In genomic region chr7:157442993-157443831, GRCh38 we compare ENCODE assay signal across 19 cellular contexts.
A peak's percentile ranks its signal among the peaks of the same experiment; 100 is the strongest.
DNase-seq lines count a peak whose midpoint lies in the region; ATAC-seq, FAIRE-seq and TF ChIP-seq lines count a peak whose summit lies in the region.
"Had no signal": no experiment of that assay in that cellular context is flagged by ENCODE, and none has a peak within 500 bp of the region (broad histone marks: within the 10 kb centered on the region; RNA-seq: fewer than 3 reads in every experiment).

No MANE protein-coding gene starts in this region.

- no peak overlapping the region for H3K4me3 Mint-ChIP-seq in activated CD8-positive, alpha-beta memory T cell treated with anti-CD3 and anti-CD28 coated beads, Interleukin-2, amount 10 ng/mL, durations not matched to agents 7 days and 5 days
- H3K4me3 Mint-ChIP-seq in endothelial cell (ENCODE audit: unreplicated experiment), result peak overlapping the region; percentile 68
- H3K4me3 Mint-ChIP-seq: IgD-negative memory B cell had no signal

- H3K4me2 ChIP-seq in neuronal stem cell (ENCODE audit: insufficient read depth, low read length, poor library complexity, severe bottlenecking) (peak overlapping the region; percentile 11), HepG2 (ENCODE audit: low read depth, low read length) (no peak overlapping the region)

- peaks cover 6% of the 10 kb centered on the region for H3K27me3 Mint-ChIP-seq in activated CD8-positive, alpha-beta memory T cell treated with anti-CD3 and anti-CD28 coated beads, Interleukin-2, amount 10 ng/mL, durations not matched to agents 7 days and 5 days
- H3K27me3 Mint-ChIP-seq in endothelial cell (ENCODE audit: unreplicated experiment), result peaks cover 18% of the 10 kb centered on the region
- H3K27me3 Mint-ChIP-seq: IgD-negative memory B cell had no signal

- TF ChIP-seq EP300 in HepG2 (IDR thresholded peaks at IDR 0.05; ENCODE audit: low read depth in 2 of 2, low read length in 2 of 2) (no peak), HepG2 (CRISPR knock-in tag; IDR thresholded peaks at IDR 0.05; ENCODE audit: borderline replicate concordance) (no peak)

- CTCF ChIA-PET in activated CD8-positive, alpha-beta memory T cell treated with anti-CD3 and anti-CD28 coated beads, Interleukin-2, amount 10 ng/mL, durations not matched to agents 7 days and 5 days (lab: Charles Lee), result no interaction called here
- CTCF ChIA-PET in HepG2 (lab: Yijun Ruan, JAX; ENCODE audit: low intra/inter-chr PET ratio, low total read pairs), result no interaction called here

- H3K4me1 ChIP-seq in neuronal stem cell (ENCODE audit: control insufficient read depth in 2 of 2, insufficient read depth in 1 of 2, low read depth in 1 of 2, low read length in 2 of 2) (no peaks in the 10 kb centered on the region), upper lobe of right lung (no peaks in the 10 kb centered on the region), HepG2 (ENCODE audit: insufficient read depth, low read length) (no peaks in the 10 kb centered on the region)

- no peak overlapping the region for H3K4ac ChIP-seq in neuronal stem cell (ENCODE audit: low read length)

- intact Hi-C loops in upper lobe of right lung (cut with DNase I), result no loop called here
- intact Hi-C loops in HepG2 (cut with micrococcal nuclease; ENCODE audit: unreplicated experiment), result no loop called here

- no peaks in the 10 kb centered on the region for H3K4me1 Mint-ChIP-seq in activated CD8-positive, alpha-beta memory T cell treated with anti-CD3 and anti-CD28 coated beads, Interleukin-2, amount 10 ng/mL, durations not matched to agents 7 days and 5 days
- no peaks in the 10 kb centered on the region for H3K4me1 Mint-ChIP-seq in endothelial cell (ENCODE audit: unreplicated experiment)
- H3K4me1 Mint-ChIP-seq: IgD-negative memory B cell had no signal

- peak overlapping the region; percentile 73 for H3K23ac ChIP-seq in neuronal stem cell (ENCODE audit: low read depth, low read length, poor library complexity)

- H3K27me3 ChIP-seq in neuronal stem cell (ENCODE audit: control insufficient read depth in 3 of 3, insufficient read depth in 3 of 3, low read depth in 1 of 3, low read length in 3 of 3), result no peaks in the 10 kb centered on the region
- H3K27me3 ChIP-seq in upper lobe of right lung, result no peaks in the 10 kb centered on the region
- H3K27me3 ChIP-seq in HepG2 (ENCODE audit: control insufficient read depth in 1 of 2, insufficient read depth in 2 of 2, low read length in 2 of 2), result peaks cover 2 to 44% of the 10 kb centered on the region in 2 experiments; a peak in 4 of 5 replicates

- TF ChIP-seq CTCF in endothelial cell (IDR thresholded peaks at IDR 0.05; ENCODE audit: unreplicated experiment) (no peak), upper lobe of right lung (IDR thresholded peaks at IDR 0.05) (no peak), HepG2 (CRISPR knock-in tag; IDR thresholded peaks at IDR 0.05) (no peak)

- no peak for ATAC-seq in activated CD8-positive, alpha-beta memory T cell treated with anti-CD3 and anti-CD28 coated beads, Interleukin-2, amount 10 ng/mL, durations not matched to agents 7 days and 5 days
- ATAC-seq in upper lobe of right lung (no peak), HG03571 (IDR thresholded peaks at IDR 0.05; ENCODE audit: unreplicated experiment) (no peak), HepG2 (no peak)

- H3K18ac ChIP-seq in neuronal stem cell (ENCODE audit: low read length), result peak overlapping the region; percentile 80

- no TSS peak for BruUV-seq in HepG2 (replicated peaks; lab: Mats Ljungman, UMichigan)

- no CpG with 5 or more reads among the region's 42 CpGs for WGBS in neuronal stem cell (ENCODE audit: extremely low coverage in 2 of 2, insufficient read length in 2 of 2, insufficient replicate concordance in 1 of 2), 2 donors
- 51% methylated on average over 18 of the region's 42 CpGs for WGBS in HepG2 (ENCODE audit: low lambda C conversion rate)

- peak overlapping the region; percentile 55 for H2BK15ac ChIP-seq in neuronal stem cell (ENCODE audit: low read length)

- H3K36me3 Mint-ChIP-seq in activated CD8-positive, alpha-beta memory T cell treated with anti-CD3 and anti-CD28 coated beads, Interleukin-2, amount 10 ng/mL, durations not matched to agents 7 days and 5 days, result no peaks in the 10 kb centered on the region
- peaks cover 17% of the 10 kb centered on the region for H3K36me3 Mint-ChIP-seq in endothelial cell (ENCODE audit: low read depth, unreplicated experiment)
- H3K36me3 Mint-ChIP-seq: IgD-negative memory B cell had no signal

- H3K36me3 ChIP-seq in neuronal stem cell (replicated peaks in 1 of 2; ENCODE audit: control insufficient read depth in 2 of 2, insufficient read depth in 2 of 2, low read length in 2 of 2), result no peaks in the 10 kb centered on the region
- H3K36me3 ChIP-seq in upper lobe of right lung, result no peaks in the 10 kb centered on the region
- no peaks in the 10 kb centered on the region for H3K36me3 ChIP-seq in HepG2 (replicated peaks in 1 of 2; ENCODE audit: control insufficient read depth in 1 of 2, insufficient read depth in 2 of 2, low read length in 2 of 2)

- H2AFZ ChIP-seq in neuronal stem cell (ENCODE audit: low read length), result no peak overlapping the region
- H2AFZ ChIP-seq in HepG2 (ENCODE audit: low read length), result no peak overlapping the region

- H3K27ac ChIP-seq in neuronal stem cell (replicated peaks; ENCODE audit: low read length), result no peak overlapping the region
- no peak overlapping the region for H3K27ac ChIP-seq in upper lobe of right lung
- H3K27ac ChIP-seq in HepG2 (ENCODE audit: extremely low read length, insufficient read depth, low read length), result no peak overlapping the region

- H2AK5ac ChIP-seq in neuronal stem cell (ENCODE audit: low read depth, low read length), result peak overlapping the region; percentile 56

- no peak overlapping the region for H2BK12ac ChIP-seq in neuronal stem cell (ENCODE audit: low read length)

- no peak overlapping the region for H4K91ac ChIP-seq in neuronal stem cell (ENCODE audit: low read depth, low read length, poor library complexity)

- in situ Hi-C loops in HepG2 (cut with HindIII; ENCODE audit: extremely low pct_ligation_motif_present, low pct_unique_long_range_greater_than_20kb), result no loop called here

- no peak for TF ChIP-seq RAD21 in HepG2 (CRISPR knock-in tag; IDR thresholded peaks at IDR 0.05)

- H4K8ac ChIP-seq in neuronal stem cell (ENCODE audit: low read depth, low read length), result no peak overlapping the region

- FAIRE-seq in HepG2 (lab: Jason Lieb, UNC), result no peak
- FAIRE-seq: H1, RCC 7860 had no signal

- no peak overlapping the region for H2BK5ac ChIP-seq in neuronal stem cell (ENCODE audit: low read length)

- DNase-seq in activated CD8-positive, alpha-beta memory T cell treated with anti-CD3 and anti-CD28 coated beads, Interleukin-2, amount 10 ng/mL, durations not matched to agents 7 days and 5 days, result peak; percentile 35
- DNase-seq in activated CD8-positive, alpha-beta memory T cell treated with anti-CD3 and anti-CD28 coated beads, Interleukin-2, amount 50 U/mL, for 4 hours, result no peak
- DNase-seq in endothelial cell (ENCODE audit: low spot score), result no peak
- no peak for DNase-seq in neuronal stem cell (ENCODE audit: low spot score)
- DNase-seq in upper lobe of right lung, result peak; percentile 56
- DNase-seq in Kasumi-1 (lab: John Stamatoyannopoulos, UW), result no peak
- DNase-seq in HepG2 (ENCODE audit: low spot score), result no peak
- DNase-seq: C1 segment of cervical spinal cord, DMS 273 treated with DMSO at 0.1 percent for 48 hours, NCI-H1417, NCI-H1930, NCI-H2171, NCI-H446 treated with DMSO at 0.1 percent for 48 hours, NCI-H774, SHP77 treated with DMSO at 0.1 percent for 48 hours had no signal

- TF ChIP-seq POLR2A in HepG2 (IDR thresholded peaks at IDR 0.05; ENCODE audit: insufficient read depth in 1 of 2, low read depth in 2 of 2, low read length in 2 of 2), result no peak

- peak overlapping the region; percentile 82 for H3K14ac ChIP-seq in neuronal stem cell (ENCODE audit: low read length)

- H3K79me2 ChIP-seq in HepG2 (ENCODE audit: insufficient read depth, low read length), result no peaks in the 10 kb centered on the region

- H3K27ac Mint-ChIP-seq in activated CD8-positive, alpha-beta memory T cell treated with anti-CD3 and anti-CD28 coated beads, Interleukin-2, amount 10 ng/mL, durations not matched to agents 7 days and 5 days, result no peak overlapping the region
- no peak overlapping the region for H3K27ac Mint-ChIP-seq in endothelial cell (ENCODE audit: unreplicated experiment)
- H3K27ac Mint-ChIP-seq: IgD-negative memory B cell had no signal

- H3K9ac ChIP-seq in neuronal stem cell (ENCODE audit: low read depth, low read length, poor library complexity) (no peak overlapping the region), HepG2 (ENCODE audit: insufficient read depth, low read depth, low read length) (no peak overlapping the region)

- no peaks in the 10 kb centered on the region for H3K9me3 Mint-ChIP-seq in activated CD8-positive, alpha-beta memory T cell treated with anti-CD3 and anti-CD28 coated beads, Interleukin-2, amount 10 ng/mL, durations not matched to agents 7 days and 5 days (ENCODE audit: low read depth)
- peaks cover 22% of the 10 kb centered on the region for H3K9me3 Mint-ChIP-seq in endothelial cell (ENCODE audit: unreplicated experiment)
- H3K9me3 Mint-ChIP-seq: IgD-negative memory B cell had no signal

- peak overlapping the region; percentile 50 for H2BK120ac ChIP-seq in neuronal stem cell (ENCODE audit: low read depth, low read length)

- H3K9me3 ChIP-seq in neuronal stem cell (replicated peaks in 1 of 2; ENCODE audit: control insufficient read depth in 2 of 2, insufficient read depth in 1 of 2, low read depth in 1 of 2, low read length in 2 of 2) (peaks cover 11 to 33% of the 10 kb centered on the region in 2 donors), upper lobe of right lung (no peaks in the 10 kb centered on the region), HepG2 (ENCODE audit: low read length) (no peaks in the 10 kb centered on the region)

- peaks cover 2% of the 10 kb centered on the region for H3K79me1 ChIP-seq in neuronal stem cell (ENCODE audit: low read depth, low read length)

- H3K4me3 ChIP-seq in neuronal stem cell (ENCODE audit: low read length in 2 of 2), result no peak overlapping the region
- no peak overlapping the region for H3K4me3 ChIP-seq in upper lobe of right lung
- H3K4me3 ChIP-seq in HepG2 (replicated peaks in 1 of 3; ENCODE audit: insufficient read depth in 1 of 3, low read depth in 2 of 3, low read length in 3 of 3), result no peak overlapping the region

- POLR2A ChIA-PET in HepG2 (lab: Yijun Ruan, JAX), result no interaction called here

- no peaks in the 10 kb centered on the region for H4K20me1 ChIP-seq in HepG2 (ENCODE audit: insufficient read depth, low read length)

TF ChIP-seq in HepG2, 621 proteins besides CTCF, POLR2A, EP300 and RAD21 (continues in another document):
- no peak for TF ChIP-seq TOE1 (CRISPR knock-in tag; IDR thresholded peaks at IDR 0.05)
- no peak for TF ChIP-seq HDAC1 (CRISPR knock-in tag; IDR thresholded peaks at IDR 0.05)
- TF ChIP-seq EZH2 (conservative IDR thresholded peaks at IDR 0.05; ENCODE audit: low read depth, low read length), result no peak

Comparison
In these comparisons a context has a peak if more than half of its experiments do, and no peak if none do; other contexts are left out.
1. DNase-seq: peak in activated CD8-positive, alpha-beta memory T cell treated with anti-CD3 and anti-CD28 coated beads, Interleukin-2, amount 10 ng/mL, durations not matched to agents 7 days and 5 days (single experiment) and upper lobe of right lung (single experiment); none in activated CD8-positive, alpha-beta memory T cell treated with anti-CD3 and anti-CD28 coated beads, Interleukin-2, amount 50 U/mL, for 4 hours (single experiment), endothelial cell (single experiment), neuronal stem cell (single experiment), Kasumi-1 (0 of 2) and HepG2 (single experiment).